ENCODE assay signal across 1 cellular context in genomic region chr19:19543101-19543500, GRCh38.
TF ChIP-seq lines count a peak whose summit lies in the region.

No MANE protein-coding gene starts in this region.

TF ChIP-seq in GM23338, 12 proteins besides CTCF, POLR2A, EP300 and RAD21 (continued from another document):
- TF ChIP-seq ZNF462 (CRISPR knock-in tag; IDR thresholded peaks at IDR 0.05), result no peak
- TF ChIP-seq EZH2 (IDR thresholded peaks at IDR 0.05; ENCODE audit: low read depth, unreplicated experiment), result no peak
- TF ChIP-seq ZNF331 (CRISPR knock-in tag; IDR thresholded peaks at IDR 0.05; ENCODE audit: low read depth), result no peak
- no peak for TF ChIP-seq REST (IDR thresholded peaks at IDR 0.05; ENCODE audit: unreplicated experiment)
- TF ChIP-seq NANOG (IDR thresholded peaks at IDR 0.05; ENCODE audit: borderline replicate concordance), result no peak
